ENCODE assay signal across 8 cellular contexts in the genomic region with DNA sequence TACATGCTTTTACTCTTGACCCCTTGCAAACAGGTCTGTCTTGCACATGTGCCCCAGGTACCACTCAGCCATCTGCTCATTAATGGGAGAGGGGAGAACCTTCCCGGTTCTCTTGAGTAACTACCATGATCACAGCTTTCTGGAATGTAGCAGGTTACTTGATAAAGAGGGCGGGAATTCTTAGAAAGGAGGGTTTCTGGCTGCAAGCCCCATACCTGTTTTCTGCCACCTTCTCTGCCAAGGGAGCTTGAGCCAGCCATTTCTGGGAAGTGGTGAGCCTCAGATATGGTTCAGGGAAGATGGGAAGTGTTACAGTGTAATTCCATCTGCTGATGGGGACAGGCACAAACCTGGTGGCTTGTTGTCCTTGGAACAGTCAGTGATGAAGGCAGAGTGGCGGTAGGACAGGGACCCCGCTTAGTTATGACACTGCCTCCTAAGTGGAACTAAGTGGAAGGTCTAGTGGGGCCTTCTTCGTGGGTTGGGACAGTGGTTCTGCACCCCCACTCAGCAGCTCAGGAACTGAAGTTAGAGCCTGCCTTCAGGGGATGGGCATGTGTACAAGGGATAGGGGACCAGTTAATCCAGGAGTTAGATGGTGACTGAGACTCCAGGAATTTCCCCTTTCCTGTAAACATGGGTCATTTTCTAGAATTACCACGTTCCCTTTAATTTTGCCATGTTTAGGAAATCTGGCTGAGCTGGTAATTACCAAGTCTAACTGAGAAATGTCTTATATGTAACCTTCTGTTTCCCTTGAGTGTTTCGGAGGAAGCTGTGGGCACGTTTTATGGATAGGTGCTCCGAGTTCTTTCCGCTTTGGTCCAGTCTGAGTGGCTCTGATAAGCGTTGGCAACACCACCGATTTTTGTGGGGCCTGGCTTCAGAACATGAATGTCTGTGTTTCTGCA. TPM values are rescaled to one million over a fixed set of nuclear protein-coding genes. Genes with fewer than 3 reads are reported as not detected.
DNase-seq lines count a peak whose midpoint lies in the region; ATAC-seq and TF ChIP-seq lines count a peak whose summit lies in the region.

No MANE protein-coding gene starts in this region.

- H3K27ac ChIP-seq in ascending aorta (peak overlapping the region; percentile 58 to 75), lower lobe of right lung (peak overlapping the region; percentile 58), neural progenitor cell (no peak overlapping the region)

- H3K4me1 ChIP-seq in ascending aorta: peaks cover 4 to 76% of the 10 kb centered on the region in 2 donors
- H3K4me1 ChIP-seq in lower lobe of right lung: peaks cover 76% of the 10 kb centered on the region
- H3K4me1 ChIP-seq in neural progenitor cell: peaks cover 33% of the 10 kb centered on the region

- in situ Hi-C loops in KBM-7 (cut with MboI; ENCODE audit: low pct_unique_long_range_greater_than_20kb, low sequenced_read_pairs): no loop called here

- no peak overlapping the region for H3K27ac Mint-ChIP-seq in neural progenitor cell

- H3K4me3 Mint-ChIP-seq in neural progenitor cell: no peak overlapping the region

- H3K4me3 ChIP-seq in ascending aorta (peak overlapping the region in 1 of 2 donors; percentile 27), lower lobe of right lung (no peak overlapping the region), neural progenitor cell (no peak overlapping the region)

- no peak overlapping the region for H2AFZ ChIP-seq in neural progenitor cell (replicated peaks)

- ATAC-seq in lower lobe of right lung: peak; percentile 11 to 66
- ATAC-seq in HG03280 (IDR thresholded peaks at IDR 0.05; ENCODE audit: unreplicated experiment): no peak

- peak; percentile 55 for DNase-seq in AG20443 (ENCODE audit: low spot score)
- peak; percentile 92 for DNase-seq in KBM-7
- DNase-seq in ascending aorta (ENCODE audit: low spot score in 2 of 2): peak in 1 of 2 donors; percentile 82
- DNase-seq in lower lobe of right lung: peak; percentile 37
- DNase-seq in stimulated activated naive CD4-positive, alpha-beta T cell treated with Interleukin-2 at 50 U/mL for 16 hours (lab: John Stamatoyannopoulos, UW): no peak
- DNase-seq in neural progenitor cell (ENCODE audit: low spot score): no peak
- no peak for DNase-seq in NCI-H82 treated with DMSO at 0.1 percent for 48 hours (lab: John Stamatoyannopoulos, UW; ENCODE audit: unreplicated experiment)

- H3K9ac ChIP-seq in neural progenitor cell: no peak overlapping the region

- no peaks in the 10 kb centered on the region for H3K36me3 ChIP-seq in ascending aorta
- H3K36me3 ChIP-seq in lower lobe of right lung: no peaks in the 10 kb centered on the region
- H3K36me3 ChIP-seq in neural progenitor cell: no peaks in the 10 kb centered on the region

- H3K27me3 ChIP-seq in ascending aorta (no peaks in the 10 kb centered on the region), lower lobe of right lung (ENCODE audit: low read depth) (no peaks in the 10 kb centered on the region), neural progenitor cell (no peaks in the 10 kb centered on the region)

- no peak for TF ChIP-seq CTCF in ascending aorta (IDR thresholded peaks at IDR 0.05)
- TF ChIP-seq CTCF in lower lobe of right lung (IDR thresholded peaks at IDR 0.05): no peak
- TF ChIP-seq CTCF in neural progenitor cell (IDR thresholded peaks at IDR 0.05): no peak

- H3K4me2 ChIP-seq in neural progenitor cell: no peak overlapping the region

- peaks cover 99% of the 10 kb centered on the region for H3K79me2 ChIP-seq in neural progenitor cell (ENCODE audit: low read depth)

- H3K9me3 ChIP-seq in ascending aorta (no peaks in the 10 kb centered on the region), lower lobe of right lung (no peaks in the 10 kb centered on the region), neural progenitor cell (ENCODE audit: low read depth) (no peaks in the 10 kb centered on the region)

- no peaks in the 10 kb centered on the region for H3K9me3 Mint-ChIP-seq in neural progenitor cell

- peaks cover 6% of the 10 kb centered on the region for H3F3A ChIP-seq in neural progenitor cell (ENCODE audit: low read depth)

- peaks cover 49% of the 10 kb centered on the region for H3K4me1 Mint-ChIP-seq in neural progenitor cell

- peaks cover 91% of the 10 kb centered on the region for H4K20me1 ChIP-seq in neural progenitor cell (ENCODE audit: low read depth)

- H3K36me3 Mint-ChIP-seq in neural progenitor cell: no peaks in the 10 kb centered on the region

- peaks cover 6% of the 10 kb centered on the region for H3K27me3 Mint-ChIP-seq in neural progenitor cell (ENCODE audit: insufficient read depth, low read depth)

- intact Hi-C loops in ascending aorta (cut with DNase I): loop anchor here (1.0 kb wide), 1 partner anchor 10 kb away; no protein-coding TSS in a partner anchor
- intact Hi-C loops in lower lobe of right lung (cut with DNase I): no loop called here

RNA-seq across cellular contexts. Expression of a gene that starts 35.2 kb away (rescaled TPM):
- 216 TPM for total RNA-seq in ascending aorta
- 57.2 TPM for total RNA-seq in lower lobe of right lung
- 35.5 and 36.0 TPM in 2 replicates for total RNA-seq in neural progenitor cell (ENCODE audit: low replicate concordance)

Comparison
In these comparisons a context has a peak if more than half of its experiments do, and no peak if none do; other contexts are left out.
1. DNase-seq: peak in AG20443 (single experiment), KBM-7 (single experiment) and lower lobe of right lung (single experiment); none in stimulated activated naive CD4-positive, alpha-beta T cell treated with Interleukin-2 at 50 U/mL for 16 hours (single experiment), neural progenitor cell (single experiment) and NCI-H82 treated with DMSO at 0.1 percent for 48 hours (single experiment).